In genomic region chr5:11384441-11385250, GRCh38 we compare ENCODE assay signal across 8 cellular contexts.
DNase-seq lines count a peak whose midpoint lies in the region; ATAC-seq lines count a peak whose summit lies in the region.

No MANE protein-coding gene starts in this region.

- POLR2A ChIA-PET in CD8-positive, alpha-beta memory T cell (lab: Charles Lee), result no interaction called here

- peak overlapping the region in 1 of 8 donors; percentile 54 for H3K27ac Mint-ChIP-seq in CD8-positive, alpha-beta memory T cell

- no peak overlapping the region for H3K27ac ChIP-seq in CD8-positive, alpha-beta memory T cell (ENCODE audit: low read depth, low read length)

- intact Hi-C loops in Right ventricle myocardium superior (cut with DNase I), result no loop called here

- no peak for DNase-seq in CD8-positive, alpha-beta memory T cell
- peak; percentile 67 for DNase-seq in NCI-H526 treated with DMSO at 0.1 percent for 48 hours (lab: John Stamatoyannopoulos, UW)
- peak; percentile 41 for DNase-seq in Right ventricle myocardium superior
- peak; percentile 69 for DNase-seq in occipital lobe (lab: John Stamatoyannopoulos, UW)
- DNase-seq in stimulated activated CD4-positive, alpha-beta T cell treated with anti-CD3 and anti-CD28 coated beads, Interleukin-12 subunit alpha, Interleukin-12 subunit beta, amount 100 ng/mL, for 4 hours, result no peak
- no peak for DNase-seq in activated CD4-positive, alpha-beta T cell treated with anti-CD3 and anti-CD28 coated beads, Interleukin-2, amount 50 U/mL, for 1 hour

- no peaks in the 10 kb centered on the region for H3K36me3 Mint-ChIP-seq in CD8-positive, alpha-beta memory T cell

- no peaks in the 10 kb centered on the region for H3K36me3 ChIP-seq in CD8-positive, alpha-beta memory T cell (ENCODE audit: insufficient read depth, low read length)

- peak overlapping the region in 6 of 7 donors; percentile 11 to 70 (median 47) for H3K4me3 Mint-ChIP-seq in CD8-positive, alpha-beta memory T cell

- CTCF ChIA-PET in CD8-positive, alpha-beta memory T cell (lab: Charles Lee), result no interaction called here

- no peaks in the 10 kb centered on the region for H3K4me1 ChIP-seq in CD8-positive, alpha-beta memory T cell (ENCODE audit: insufficient read depth, low read length)

- no peaks in the 10 kb centered on the region for H3K27me3 ChIP-seq in CD8-positive, alpha-beta memory T cell (ENCODE audit: insufficient read depth, low read length, poor library complexity, severe bottlenecking)

- peaks cover 31 to 34% of the 10 kb centered on the region in 2 donors for H3K27me3 Mint-ChIP-seq in CD8-positive, alpha-beta memory T cell

- peaks cover 0 to 4% (median 2%) of the 10 kb centered on the region in 5 donors for H3K9me3 Mint-ChIP-seq in CD8-positive, alpha-beta memory T cell

- peaks cover 5 to 13% (median 9%) of the 10 kb centered on the region in 3 donors for H3K4me1 Mint-ChIP-seq in CD8-positive, alpha-beta memory T cell

- no peak overlapping the region for H3K4me3 ChIP-seq in CD8-positive, alpha-beta memory T cell (ENCODE audit: low read length)

- no peaks in the 10 kb centered on the region for H3K9me3 ChIP-seq in CD8-positive, alpha-beta memory T cell (ENCODE audit: low read length)

- ATAC-seq in Right ventricle myocardium superior (ENCODE audit: poor library complexity) (peak; percentile 56), GM21528 (IDR thresholded peaks at IDR 0.05; ENCODE audit: low FRiP score, unreplicated experiment) (no peak), GM18520 (IDR thresholded peaks at IDR 0.05; ENCODE audit: unreplicated experiment) (no peak)

Comparison
In these comparisons a context has a peak if more than half of its experiments do, and no peak if none do; other contexts are left out.
1. DNase-seq: peak in NCI-H526 treated with DMSO at 0.1 percent for 48 hours (single experiment), Right ventricle myocardium superior (single experiment) and occipital lobe (single experiment); none in CD8-positive, alpha-beta memory T cell (0 of 5), stimulated activated CD4-positive, alpha-beta T cell treated with anti-CD3 and anti-CD28 coated beads, Interleukin-12 subunit alpha, Interleukin-12 subunit beta, amount 100 ng/mL, for 4 hours (single experiment) and activated CD4-positive, alpha-beta T cell treated with anti-CD3 and anti-CD28 coated beads, Interleukin-2, amount 50 U/mL, for 1 hour (single experiment).